Comparison of ENCODE assay signal across 9 cellular contexts in genomic region chr20:44594730-44595129, GRCh38. TPM values are rescaled to one million over a fixed set of nuclear protein-coding genes. Genes with fewer than 3 reads are reported as not detected.
A peak's percentile ranks its signal among the peaks of the same experiment; 100 is the strongest.
DNase-seq lines count a peak whose midpoint lies in the region; ATAC-seq and TF ChIP-seq lines count a peak whose summit lies in the region.
"Had no signal": no experiment of that assay in that cellular context is flagged by ENCODE, and none has a peak within 500 bp of the region (broad histone marks: within the 10 kb centered on the region; RNA-seq: fewer than 3 reads in every experiment).

No MANE protein-coding gene starts in this region.

- no peaks in the 10 kb centered on the region for H3K36me3 Mint-ChIP-seq in natural killer cell treated with Interleukin-12 subunit alpha and Interleukin-12 subunit beta and Interleukin-15 and Interleukin-18, amount 100 ng/mL, for 72 hours
- H3K36me3 Mint-ChIP-seq: activated naive CD8-positive, alpha-beta T cell treated with anti-CD3 and anti-CD28 coated beads, Interleukin-2, amount 10 ng/mL, durations not matched to agents 7 days and 5 days had no signal

- ATAC-seq in HG03108 (IDR thresholded peaks at IDR 0.05; ENCODE audit: unreplicated experiment): peak; percentile 38
- no peak for ATAC-seq in natural killer cell treated with Interleukin-12 subunit alpha and Interleukin-12 subunit beta and Interleukin-15 and Interleukin-18, amount 100 ng/mL, for 72 hours

- TF ChIP-seq CTCF in brain microvascular endothelial cell (IDR thresholded peaks at IDR 0.05; ENCODE audit: low read depth, low read length, missing control alignments): no peak
- TF ChIP-seq CTCF in GM10248 (IDR thresholded peaks at IDR 0.05; ENCODE audit: control extremely low read depth, extremely low read depth, low read depth, missing control alignments): no peak

- CTCF ChIA-PET in GM10248 (lab: Yijun Ruan, JAX): interaction anchor here (0.9 to 4.2 kb wide), 7 partner anchors 8 to 208 kb away, joined by 3 to 36 read pairs (median 9); partner anchors contain the start of gene PKIG

- no peak overlapping the region for H3K27ac Mint-ChIP-seq in natural killer cell treated with Interleukin-12 subunit alpha and Interleukin-12 subunit beta and Interleukin-15 and Interleukin-18, amount 100 ng/mL, for 72 hours
- H3K27ac Mint-ChIP-seq: activated naive CD8-positive, alpha-beta T cell treated with anti-CD3 and anti-CD28 coated beads, Interleukin-2, amount 10 ng/mL, durations not matched to agents 7 days and 5 days had no signal

- no peaks in the 10 kb centered on the region for H3K27me3 ChIP-seq in brain microvascular endothelial cell (replicated peaks)

- H3K27ac ChIP-seq in brain microvascular endothelial cell: no peak overlapping the region

- H3K4me3 ChIP-seq in brain microvascular endothelial cell (ENCODE audit: low read depth, low read length): no peak overlapping the region

- peaks cover 15 to 20% of the 10 kb centered on the region in 2 donors for H3K4me1 Mint-ChIP-seq in natural killer cell treated with Interleukin-12 subunit alpha and Interleukin-12 subunit beta and Interleukin-15 and Interleukin-18, amount 100 ng/mL, for 72 hours (ENCODE audit: low read depth in 2 of 2)

- no peaks in the 10 kb centered on the region for H3K9me3 Mint-ChIP-seq in natural killer cell treated with Interleukin-12 subunit alpha and Interleukin-12 subunit beta and Interleukin-15 and Interleukin-18, amount 100 ng/mL, for 72 hours
- H3K9me3 Mint-ChIP-seq: activated naive CD8-positive, alpha-beta T cell treated with anti-CD3 and anti-CD28 coated beads, Interleukin-2, amount 10 ng/mL, durations not matched to agents 7 days and 5 days had no signal

- DNase-seq in CD1c-positive myeloid dendritic cell (ENCODE audit: extremely low spot score) (peak; percentile 7), brain microvascular endothelial cell (peak; percentile 83), non-pigmented ciliary epithelial cell (ENCODE audit: low read depth) (peak; percentile 50), HuH-7 (ENCODE audit: low spot score) (no peak), GM10248 (ENCODE audit: extremely low spot score) (no peak), cortex of kidney (lab: John Stamatoyannopoulos, UW) (no peak)
- DNase-seq in natural killer cell treated with Interleukin-12 subunit alpha and Interleukin-12 subunit beta and Interleukin-15 and Interleukin-18, amount 100 ng/mL, for 72 hours (ENCODE audit: low spot score): no peak
- DNase-seq: activated naive CD8-positive, alpha-beta T cell treated with anti-CD3 and anti-CD28 coated beads, Interleukin-2, amount 10 ng/mL, durations not matched to agents 7 days and 5 days had no signal

- in situ Hi-C loops in brain microvascular endothelial cell (cut with HindIII; ENCODE audit: low pct_ligation_motif_present, low sequenced_read_pairs): no loop called here

- POLR2A ChIA-PET in GM10248 (lab: Yijun Ruan, JAX): no interaction called here

- no peak overlapping the region for H3K4me3 Mint-ChIP-seq in natural killer cell treated with Interleukin-12 subunit alpha and Interleukin-12 subunit beta and Interleukin-15 and Interleukin-18, amount 100 ng/mL, for 72 hours
- H3K4me3 Mint-ChIP-seq: activated naive CD8-positive, alpha-beta T cell treated with anti-CD3 and anti-CD28 coated beads, Interleukin-2, amount 10 ng/mL, durations not matched to agents 7 days and 5 days had no signal

- no peaks in the 10 kb centered on the region for H3K36me3 ChIP-seq in brain microvascular endothelial cell (replicated peaks)

- H3K27me3 Mint-ChIP-seq in natural killer cell treated with Interleukin-12 subunit alpha and Interleukin-12 subunit beta and Interleukin-15 and Interleukin-18, amount 100 ng/mL, for 72 hours: no peaks in the 10 kb centered on the region
- H3K27me3 Mint-ChIP-seq: activated naive CD8-positive, alpha-beta T cell treated with anti-CD3 and anti-CD28 coated beads, Interleukin-2, amount 10 ng/mL, durations not matched to agents 7 days and 5 days had no signal

RNA-seq across cellular contexts. Expression of gene PKIG, which starts 12.4 kb away (rescaled TPM):
- total RNA-seq in natural killer cell treated with Interleukin-12 subunit alpha and Interleukin-12 subunit beta and Interleukin-15 and Interleukin-18, amount 100 ng/mL, for 72 hours: 1 to 10 TPM; 2.4 to 3.4 TPM

RNA-seq across cellular contexts. Expression of gene ADA, which starts 56.8 kb away (rescaled TPM):
- total RNA-seq in natural killer cell treated with Interleukin-12 subunit alpha and Interleukin-12 subunit beta and Interleukin-15 and Interleukin-18, amount 100 ng/mL, for 72 hours: 10 to 100 TPM; 31.9 to 42.7 TPM

Comparison
In these comparisons a context has a peak if more than half of its experiments do, and no peak if none do; other contexts are left out.
1. DNase-seq: peak in CD1c-positive myeloid dendritic cell (single experiment), brain microvascular endothelial cell (single experiment) and non-pigmented ciliary epithelial cell (single experiment); none in HuH-7 (single experiment), GM10248 (single experiment), cortex of kidney (single experiment) and natural killer cell treated with Interleukin-12 subunit alpha and Interleukin-12 subunit beta and Interleukin-15 and Interleukin-18, amount 100 ng/mL, for 72 hours (single experiment).